22 cellular contexts compared by ENCODE assay signal in genomic region chr15:90497374-90497773, GRCh38.
"Had no signal": no experiment of that assay in that cellular context is flagged by ENCODE, and none has a peak within 500 bp of the region (broad histone marks: within the 10 kb centered on the region; RNA-seq: fewer than 3 reads in every experiment).

No MANE protein-coding gene starts in this region.

- H3K4me3 Mint-ChIP-seq: activated CD8-positive, alpha-beta T cell treated with anti-CD3 and anti-CD28 coated beads for 36 hours; activated T-helper 17 cell treated with anti-CD3 and anti-CD28 coated beads, Interleukin-2, amount 50 U/mL, for 72 hours; natural killer cell; stimulated activated memory B cell treated with anti-CD40 and anti-IgM and Interleukin-4, amounts not matched to agents 10 μg/mL and 1 μg/mL and 100 μg/mL, for 72 hours; type B pancreatic cell had no signal

- H3K27me3 ChIP-seq: body of pancreas, esophagus squamous epithelium, hepatocyte, neutrophil, pancreas, right lobe of liver, testis had no signal

- ATAC-seq: activated CD8-positive, alpha-beta T cell treated with anti-CD3 and anti-CD28 coated beads for 36 hours; activated T-helper 17 cell treated with anti-CD3 and anti-CD28 coated beads, Interleukin-2, amount 50 U/mL, for 72 hours; body of pancreas; natural killer cell; stimulated activated memory B cell treated with anti-CD40 and anti-IgM and Interleukin-4, amounts not matched to agents 10 μg/mL and 1 μg/mL and 100 μg/mL, for 72 hours had no signal

- H3K4me3 ChIP-seq: body of pancreas, coronary artery, esophagus squamous epithelium, hepatocyte, lower lobe of right lung, pancreas, right lobe of liver, testis had no signal

- DNase-seq: activated CD4-positive, alpha-beta T cell treated with anti-CD3 and anti-CD28 coated beads for 48 hours; activated CD4-positive, CD25-positive, alpha-beta regulatory T cell; activated CD8-positive, alpha-beta T cell treated with anti-CD3 and anti-CD28 coated beads for 36 hours; activated naive CD4-positive, alpha-beta T cell; activated T-cell treated with anti-CD3 and anti-CD28 coated beads, Interleukin-2, amount 50 U/mL, for 1 hour; central memory CD4-positive, alpha-beta T cell; effector CD4-positive, alpha-beta T cell; esophagus squamous epithelium; lower lobe of right lung; natural killer cell; pancreas; right lobe of liver; stimulated activated CD4-positive, alpha-beta T cell treated with anti-CD3 and anti-CD28 coated beads, Interleukin-15, amount 100 ng/mL, for 24 hours; stimulated activated CD4-positive, alpha-beta T cell treated with anti-CD3 and anti-CD28 coated beads, Interleukin-2, amount 100 ng/mL, for 48 hours; testis had no signal

- H3K4me1 ChIP-seq: body of pancreas, pancreas, right lobe of liver, testis had no signal

- H3K9me3 Mint-ChIP-seq: activated CD8-positive, alpha-beta T cell treated with anti-CD3 and anti-CD28 coated beads for 36 hours; activated T-helper 17 cell treated with anti-CD3 and anti-CD28 coated beads, Interleukin-2, amount 50 U/mL, for 72 hours; natural killer cell; stimulated activated memory B cell treated with anti-CD40 and anti-IgM and Interleukin-4, amounts not matched to agents 10 μg/mL and 1 μg/mL and 100 μg/mL, for 72 hours; type B pancreatic cell had no signal

- H3K27ac ChIP-seq: body of pancreas, coronary artery, hepatocyte, lower lobe of right lung, neutrophil, pancreas, right lobe of liver, testis had no signal

- H3K9me3 ChIP-seq: body of pancreas, esophagus squamous epithelium, lower lobe of right lung, neutrophil, pancreas, right lobe of liver, testis had no signal

- H3K4me1 Mint-ChIP-seq: stimulated activated memory B cell treated with anti-CD40 and anti-IgM and Interleukin-4, amounts not matched to agents 10 μg/mL and 1 μg/mL and 100 μg/mL, for 72 hours had no signal

- H3K27me3 Mint-ChIP-seq: activated CD8-positive, alpha-beta T cell treated with anti-CD3 and anti-CD28 coated beads for 36 hours; activated T-helper 17 cell treated with anti-CD3 and anti-CD28 coated beads, Interleukin-2, amount 50 U/mL, for 72 hours; stimulated activated memory B cell treated with anti-CD40 and anti-IgM and Interleukin-4, amounts not matched to agents 10 μg/mL and 1 μg/mL and 100 μg/mL, for 72 hours; type B pancreatic cell had no signal

- H3K27ac Mint-ChIP-seq: activated CD8-positive, alpha-beta T cell treated with anti-CD3 and anti-CD28 coated beads for 36 hours; activated T-helper 17 cell treated with anti-CD3 and anti-CD28 coated beads, Interleukin-2, amount 50 U/mL, for 72 hours; stimulated activated memory B cell treated with anti-CD40 and anti-IgM and Interleukin-4, amounts not matched to agents 10 μg/mL and 1 μg/mL and 100 μg/mL, for 72 hours; type B pancreatic cell had no signal
